In genomic region chr9:127065592-127065991, GRCh38 we compare ENCODE assay signal across 16 cellular contexts. TPM values are rescaled to one million over a fixed set of nuclear protein-coding genes. Genes with fewer than 3 reads are reported as not detected.
DNase-seq lines count a peak whose midpoint lies in the region; ATAC-seq and TF ChIP-seq lines count a peak whose summit lies in the region.
"Had no signal": no experiment of that assay in that cellular context is flagged by ENCODE, and none has a peak within 500 bp of the region (broad histone marks: within the 10 kb centered on the region; RNA-seq: fewer than 3 reads in every experiment).

No MANE protein-coding gene starts in this region.

- no peak overlapping the region for H2BK15ac ChIP-seq in mesenchymal stem cell (ENCODE audit: low read depth, poor library complexity, severe bottlenecking)

- no peak for ATAC-seq in activated T-helper 17 cell treated with anti-CD3 and anti-CD28 coated beads, Interleukin-2, amount 50 U/mL, for 72 hours (replicated peaks)
- no peak for ATAC-seq in HG03565 (IDR thresholded peaks at IDR 0.05; ENCODE audit: unreplicated experiment)
- ATAC-seq: natural killer cell had no signal

- TF ChIP-seq CTCF in BJ (IDR thresholded peaks at IDR 0.05; ENCODE audit: insufficient read depth, low read depth, low read length): no peak

- no peak overlapping the region for H3K27ac ChIP-seq in mesenchymal stem cell (ENCODE audit: low read length, poor library complexity, severe bottlenecking)
- H3K27ac ChIP-seq: BLaER1 had no signal

- H3K36me3 ChIP-seq in BJ (ENCODE audit: control insufficient read depth, insufficient read depth, low read length) (no peaks in the 10 kb centered on the region), mesenchymal stem cell (ENCODE audit: control insufficient read depth in 1 of 2, insufficient read depth in 2 of 2, low read depth in 1 of 2, low read length in 2 of 2) (no peaks in the 10 kb centered on the region)

- H3K4me1 ChIP-seq in mesenchymal stem cell (ENCODE audit: control insufficient read depth, insufficient read depth, low read depth, low read length): peaks cover 2% of the 10 kb centered on the region
- H3K4me1 ChIP-seq: BLaER1 had no signal

- H4K91ac ChIP-seq in mesenchymal stem cell (ENCODE audit: low read length): peak overlapping the region; percentile 34

- H3K14ac ChIP-seq in mesenchymal stem cell (ENCODE audit: low read length in 2 of 2): no peak overlapping the region

- CTCF ChIA-PET in BJ (lab: Yijun Ruan, JAX): interaction anchor here (0.8 kb wide), 1 partner anchor 38 kb away, joined by 3 read pairs; no protein-coding TSS in a partner anchor

- H3K4ac ChIP-seq in mesenchymal stem cell (ENCODE audit: low read depth in 1 of 2, low read length in 2 of 2): no peak overlapping the region

- no peak overlapping the region for H2BK120ac ChIP-seq in mesenchymal stem cell (ENCODE audit: low read depth, low read length)

- H3K79me1 ChIP-seq in mesenchymal stem cell (replicated peaks; ENCODE audit: low read length, poor library complexity, severe bottlenecking): no peaks in the 10 kb centered on the region

- no peak overlapping the region for H3K9ac ChIP-seq in mesenchymal stem cell (ENCODE audit: low read length)
- H3K9ac ChIP-seq: BLaER1 had no signal

- H3K27ac Mint-ChIP-seq in activated T-helper 17 cell treated with anti-CD3 and anti-CD28 coated beads, Interleukin-2, amount 50 U/mL, for 72 hours: no peak overlapping the region
- H3K27ac Mint-ChIP-seq: activated T-helper 1 cell treated with anti-CD3 and anti-CD28 coated beads, Interleukin-12 subunit alpha, Interleukin-12 subunit beta, Interleukin-2, Interleukin-4 antibody, amounts not matched to agents 30 ng/mL and 10 ng/mL and 1 ng/mL, durations not matched to agents 14 hours and 24 hours and 36 hours; natural killer cell had no signal

- no peak overlapping the region for H3K4me2 ChIP-seq in mesenchymal stem cell (ENCODE audit: low read length, poor library complexity, severe bottlenecking)
- H3K4me2 ChIP-seq: BLaER1 had no signal

- no peaks in the 10 kb centered on the region for H3K27me3 Mint-ChIP-seq in activated T-helper 17 cell treated with anti-CD3 and anti-CD28 coated beads, Interleukin-2, amount 50 U/mL, for 72 hours

- H2AK5ac ChIP-seq in mesenchymal stem cell (ENCODE audit: low read length, severe bottlenecking): no peak overlapping the region

- no peak overlapping the region for H3K4me3 ChIP-seq in BJ (ENCODE audit: low read depth, low read length)
- no peak overlapping the region for H3K4me3 ChIP-seq in mesenchymal stem cell (ENCODE audit: insufficient read depth in 1 of 2, low read depth in 1 of 2, low read length in 2 of 2)
- H3K4me3 ChIP-seq: BLaER1 had no signal

- no peaks in the 10 kb centered on the region for H3K4me1 Mint-ChIP-seq in activated T-helper 17 cell treated with anti-CD3 and anti-CD28 coated beads, Interleukin-2, amount 50 U/mL, for 72 hours
- H3K4me1 Mint-ChIP-seq: natural killer cell had no signal

- no peak overlapping the region for H3K23ac ChIP-seq in mesenchymal stem cell (ENCODE audit: low read length in 2 of 2)

- H3K36me3 Mint-ChIP-seq in activated T-helper 17 cell treated with anti-CD3 and anti-CD28 coated beads, Interleukin-2, amount 50 U/mL, for 72 hours (ENCODE audit: low read depth): no peaks in the 10 kb centered on the region
- H3K36me3 Mint-ChIP-seq: natural killer cell had no signal

- no peaks in the 10 kb centered on the region for H3K9me3 ChIP-seq in mesenchymal stem cell (ENCODE audit: control insufficient read depth, low read length)
- H3K9me3 ChIP-seq: BLaER1 had no signal

- H3K4me3 Mint-ChIP-seq in activated T-helper 17 cell treated with anti-CD3 and anti-CD28 coated beads, Interleukin-2, amount 50 U/mL, for 72 hours: no peak overlapping the region
- H3K4me3 Mint-ChIP-seq: activated T-helper 1 cell treated with anti-CD3 and anti-CD28 coated beads, Interleukin-12 subunit alpha, Interleukin-12 subunit beta, Interleukin-2, Interleukin-4 antibody, amounts not matched to agents 30 ng/mL and 10 ng/mL and 1 ng/mL, durations not matched to agents 14 hours and 24 hours and 36 hours; natural killer cell had no signal

- H3K27me3 ChIP-seq in BJ (ENCODE audit: control insufficient read depth, insufficient read depth, low read length): no peaks in the 10 kb centered on the region
- no peaks in the 10 kb centered on the region for H3K27me3 ChIP-seq in mesenchymal stem cell (ENCODE audit: control insufficient read depth in 1 of 2, insufficient read depth in 1 of 2, low read length in 2 of 2)
- H3K27me3 ChIP-seq: BLaER1 had no signal

- WGBS in mesenchymal stem cell: 95% methylated on average over 1 of the region's 1 CpG

- H2BK12ac ChIP-seq in mesenchymal stem cell (ENCODE audit: low read length in 2 of 2): peak overlapping the region; percentile 44 to 98

- H3K9me3 Mint-ChIP-seq in activated T-helper 17 cell treated with anti-CD3 and anti-CD28 coated beads, Interleukin-2, amount 50 U/mL, for 72 hours: no peaks in the 10 kb centered on the region
- H3K9me3 Mint-ChIP-seq: activated T-helper 1 cell treated with anti-CD3 and anti-CD28 coated beads, Interleukin-12 subunit alpha, Interleukin-12 subunit beta, Interleukin-2, Interleukin-4 antibody, amounts not matched to agents 30 ng/mL and 10 ng/mL and 1 ng/mL, durations not matched to agents 14 hours and 24 hours and 36 hours; natural killer cell had no signal

- DNase-seq in BJ (ENCODE audit: low read depth) (peak; percentile 19), M059J (ENCODE audit: low read depth) (peak; percentile 26), dermis microvascular lymphatic vessel endothelial cell (ENCODE audit: low read depth in 2 of 2) (peak; percentile 27 to 91), mesenchymal stem cell (peak; percentile 81), NCI-H2107 treated with DMSO at 0.1 percent for 48 hours (lab: John Stamatoyannopoulos, UW; ENCODE audit: unreplicated experiment) (no peak), Ammon's horn (ENCODE audit: low spot score) (no peak)
- DNase-seq: DMS79 treated with DMSO at 0.1 percent for 48 hours, MM.1S, natural killer cell, NCI-H1930, NCI-H526 treated with DMSO at 0.1 percent for 48 hours, OCI-M1 had no signal

- H4K8ac ChIP-seq in mesenchymal stem cell (ENCODE audit: low read length): no peak overlapping the region

- H2AFZ ChIP-seq in mesenchymal stem cell (ENCODE audit: low read depth, low read length): no peak overlapping the region

- H3K18ac ChIP-seq in mesenchymal stem cell (ENCODE audit: low read depth in 1 of 2, low read length in 2 of 2): peak overlapping the region; percentile 14 to 93

- POLR2A ChIA-PET in BJ (lab: Charles Lee): no interaction called here

- H2BK5ac ChIP-seq in mesenchymal stem cell (ENCODE audit: low read depth, low read length, poor library complexity, severe bottlenecking): no peak overlapping the region

RNA-seq across cellular contexts. Expression of gene ANGPTL2, which starts 56.8 kb away (rescaled TPM):
- 39.7 and 47.0 TPM in 2 replicates for polyA plus RNA-seq in BJ (2011; rRNA removed)
- polyA minus RNA-seq in BJ (2011; rRNA and poly(A)+ RNA removed): 16.4 and 17.0 TPM in 2 replicates
- total RNA-seq in M059J (2014; rRNA removed; shearing (Covaris generic)): 11.5 and 15.8 TPM in 2 replicates
- 7.7 and 25.8 TPM in 2 replicates for total RNA-seq in dermis microvascular lymphatic vessel endothelial cell
- 40.8 TPM for polyA plus RNA-seq in mesenchymal stem cell (2013, experiment 1 of 2)
- 41.1 TPM for polyA plus RNA-seq in mesenchymal stem cell (2013, experiment 2 of 2)
- total RNA-seq in activated T-helper 17 cell treated with anti-CD3 and anti-CD28 coated beads, Interleukin-2, amount 50 U/mL, for 72 hours: not detected
- total RNA-seq: activated T-helper 1 cell treated with anti-CD3 and anti-CD28 coated beads, Interleukin-12 subunit alpha, Interleukin-12 subunit beta, Interleukin-2, Interleukin-4 antibody, amounts not matched to agents 30 ng/mL and 10 ng/mL and 1 ng/mL, durations not matched to agents 14 hours and 24 hours and 36 hours; natural killer cell had no signal

Comparison
In these comparisons a context has a peak if more than half of its experiments do, and no peak if none do; other contexts are left out.
1. DNase-seq: peak in BJ (single experiment), M059J (single experiment), dermis microvascular lymphatic vessel endothelial cell (2 of 2) and mesenchymal stem cell (single experiment); none in NCI-H2107 treated with DMSO at 0.1 percent for 48 hours (single experiment) and Ammon's horn (single experiment).